Comparison of ENCODE assay signal across 8 cellular contexts in genomic region chr17:64495300-64495699, GRCh38. TPM values are rescaled to one million over a fixed set of nuclear protein-coding genes. Genes with fewer than 3 reads are reported as not detected.
DNase-seq lines count a peak whose midpoint lies in the region; TF ChIP-seq lines count a peak whose summit lies in the region.
"Not testable (repeated sequence)": the region's sequence is repeated elsewhere in the genome, so short reads cannot be mapped to it uniquely, and the experiment has no call there.

No MANE protein-coding gene starts in this region.

- H3K27me3 Mint-ChIP-seq in activated T-helper 1 cell treated with anti-CD3 and anti-CD28 coated beads, Interleukin-12 subunit alpha, Interleukin-12 subunit beta, Interleukin-2, Interleukin-4 antibody, amounts not matched to agents 30 ng/mL and 10 ng/mL and 1 ng/mL, durations not matched to agents 14 hours and 24 hours and 36 hours (ENCODE audit: insufficient read depth); MCF 10A (ENCODE audit: insufficient read depth, unreplicated experiment); osteocyte (ENCODE audit: unreplicated experiment): not testable (repeated sequence)

- H3F3A ChIP-seq in SU-DHL-6 (ENCODE audit: insufficient read depth): peaks cover 63% of the 10 kb centered on the region

- H3K36me3 ChIP-seq in A673 (ENCODE audit: insufficient read depth, low read length, poor library complexity, severe bottlenecking) (peaks cover 62% of the 10 kb centered on the region), Karpas-422 (ENCODE audit: insufficient read depth, low read length) (peaks cover 41% of the 10 kb centered on the region), SU-DHL-6 (ENCODE audit: low read length) (peaks cover 31% of the 10 kb centered on the region), iPS-20b (ENCODE audit: insufficient read depth, low read depth, low read length) (peaks cover 63% of the 10 kb centered on the region)

- H3K4me1 ChIP-seq in A673 (ENCODE audit: insufficient read depth, low read length, poor library complexity, severe bottlenecking) (peaks cover 15% of the 10 kb centered on the region), Karpas-422 (ENCODE audit: low read length) (peaks cover 52% of the 10 kb centered on the region)
- not testable (repeated sequence) for H3K4me1 ChIP-seq in iPS-20b (ENCODE audit: insufficient read depth, low read length)

- not testable (repeated sequence) for H3K9me3 ChIP-seq in A673 (ENCODE audit: low read depth, low read length, poor library complexity, severe bottlenecking); Karpas-422 (ENCODE audit: low read length); SU-DHL-6 (ENCODE audit: insufficient read depth, low read length); iPS-20b (ENCODE audit: insufficient read depth, low read depth, low read length)

- CTCF ChIA-PET in A673 (lab: Charles Lee): not testable (repeated sequence)
- CTCF ChIA-PET in MCF 10A (lab: Yijun Ruan, JAX): interaction anchor here (4.5 kb wide), 1 partner anchor 76 kb away, joined by 23 read pairs; no protein-coding TSS in a partner anchor

- not testable (repeated sequence) for BruUV-seq in A673 (replicated peaks; lab: Mats Ljungman, UMichigan); MCF 10A (replicated peaks; lab: Mats Ljungman, UMichigan)

- peak overlapping the region; percentile 100 for H3K4me3 Mint-ChIP-seq in activated T-helper 1 cell treated with anti-CD3 and anti-CD28 coated beads, Interleukin-12 subunit alpha, Interleukin-12 subunit beta, Interleukin-2, Interleukin-4 antibody, amounts not matched to agents 30 ng/mL and 10 ng/mL and 1 ng/mL, durations not matched to agents 14 hours and 24 hours and 36 hours
- peak overlapping the region; percentile 100 for H3K4me3 Mint-ChIP-seq in MCF 10A (ENCODE audit: unreplicated experiment)
- H3K4me3 Mint-ChIP-seq in osteocyte (ENCODE audit: unreplicated experiment): peak overlapping the region; percentile 10

- H3K4me2 ChIP-seq in Karpas-422 (ENCODE audit: low read depth, low read length, poor library complexity, severe bottlenecking): peak overlapping the region; percentile 81
- H3K4me2 ChIP-seq in SU-DHL-6 (ENCODE audit: low read depth, low read length, poor library complexity, severe bottlenecking): peak overlapping the region; percentile 95

- not testable (repeated sequence) for H3K27me3 ChIP-seq in A673 (replicated peaks; ENCODE audit: insufficient read depth, low read depth, low read length, poor library complexity); Karpas-422 (ENCODE audit: low read length); SU-DHL-6 (ENCODE audit: low read length); iPS-20b (ENCODE audit: insufficient read depth, low read length)

- H4K20me1 ChIP-seq in Karpas-422 (ENCODE audit: insufficient read depth, low read depth, low read length): peaks cover 19% of the 10 kb centered on the region
- not testable (repeated sequence) for H4K20me1 ChIP-seq in SU-DHL-6 (ENCODE audit: low read depth, low read length)

- H3K9me2 ChIP-seq in Karpas-422 (replicated peaks; ENCODE audit: insufficient read depth, low read length); SU-DHL-6 (replicated peaks; ENCODE audit: insufficient read depth, low read length): not testable (repeated sequence)

- H3K4me1 Mint-ChIP-seq in activated T-helper 1 cell treated with anti-CD3 and anti-CD28 coated beads, Interleukin-12 subunit alpha, Interleukin-12 subunit beta, Interleukin-2, Interleukin-4 antibody, amounts not matched to agents 30 ng/mL and 10 ng/mL and 1 ng/mL, durations not matched to agents 14 hours and 24 hours and 36 hours (ENCODE audit: low read depth): peaks cover 60% of the 10 kb centered on the region
- peaks cover 24% of the 10 kb centered on the region for H3K4me1 Mint-ChIP-seq in MCF 10A (ENCODE audit: insufficient read depth, unreplicated experiment)
- H3K4me1 Mint-ChIP-seq in osteocyte (ENCODE audit: unreplicated experiment): peaks cover 48% of the 10 kb centered on the region

- not testable (repeated sequence) for H3K9me3 Mint-ChIP-seq in activated T-helper 1 cell treated with anti-CD3 and anti-CD28 coated beads, Interleukin-12 subunit alpha, Interleukin-12 subunit beta, Interleukin-2, Interleukin-4 antibody, amounts not matched to agents 30 ng/mL and 10 ng/mL and 1 ng/mL, durations not matched to agents 14 hours and 24 hours and 36 hours; MCF 10A (ENCODE audit: unreplicated experiment); osteocyte (ENCODE audit: unreplicated experiment)

- H2AFZ ChIP-seq in Karpas-422 (ENCODE audit: low read length); SU-DHL-6 (ENCODE audit: low read depth, low read length, severe bottlenecking): not testable (repeated sequence)

- H3K36me3 Mint-ChIP-seq in activated T-helper 1 cell treated with anti-CD3 and anti-CD28 coated beads, Interleukin-12 subunit alpha, Interleukin-12 subunit beta, Interleukin-2, Interleukin-4 antibody, amounts not matched to agents 30 ng/mL and 10 ng/mL and 1 ng/mL, durations not matched to agents 14 hours and 24 hours and 36 hours (ENCODE audit: low read depth): peaks cover 53% of the 10 kb centered on the region
- H3K36me3 Mint-ChIP-seq in MCF 10A (ENCODE audit: insufficient read depth, unreplicated experiment) (peaks cover 80% of the 10 kb centered on the region), osteocyte (ENCODE audit: unreplicated experiment) (peaks cover 33% of the 10 kb centered on the region)

- H3K27ac ChIP-seq in A673 (ENCODE audit: low read depth, low read length, poor library complexity, severe bottlenecking); SU-DHL-6 (ENCODE audit: low read depth, low read length); iPS-20b (ENCODE audit: low read length): not testable (repeated sequence)
- peak overlapping the region; percentile 87; the same call in 1 of the 2 replicates for H3K27ac ChIP-seq in Karpas-422 (ENCODE audit: low read length)

- not testable (repeated sequence) for DNase-seq in A673 (ENCODE audit: low spot score); GM12864 (ENCODE audit: low read depth); Karpas-422; activated T-helper 1 cell treated with anti-CD3 and anti-CD28 coated beads, Interleukin-12 subunit alpha, Interleukin-12 subunit beta, Interleukin-2, Interleukin-4 antibody, amounts not matched to agents 30 ng/mL and 10 ng/mL and 1 ng/mL, durations not matched to agents 14 hours and 24 hours and 36 hours (ENCODE audit: low spot score); MCF 10A (ENCODE audit: unreplicated experiment); osteocyte (ENCODE audit: extremely low spot score, unreplicated experiment)

- H3K27ac Mint-ChIP-seq in activated T-helper 1 cell treated with anti-CD3 and anti-CD28 coated beads, Interleukin-12 subunit alpha, Interleukin-12 subunit beta, Interleukin-2, Interleukin-4 antibody, amounts not matched to agents 30 ng/mL and 10 ng/mL and 1 ng/mL, durations not matched to agents 14 hours and 24 hours and 36 hours; MCF 10A (ENCODE audit: low read depth, unreplicated experiment); osteocyte (ENCODE audit: unreplicated experiment): not testable (repeated sequence)

- TF ChIP-seq CTCF in A673 (conservative IDR thresholded peaks at IDR 0.05; ENCODE audit: low read depth, low read length); GM12864 (IDR thresholded peaks at IDR 0.05; ENCODE audit: low read depth, low read length, missing control alignments); SU-DHL-6 (IDR thresholded peaks at IDR 0.05; ENCODE audit: insufficient read depth, low read length, poor library complexity, severe bottlenecking); MCF 10A (IDR thresholded peaks at IDR 0.05; ENCODE audit: unreplicated experiment); osteocyte (IDR thresholded peaks at IDR 0.05): not testable (repeated sequence)

- H3K79me2 ChIP-seq in Karpas-422 (ENCODE audit: low read length) (peaks cover 55% of the 10 kb centered on the region), SU-DHL-6 (ENCODE audit: insufficient read depth, low read length) (peaks cover 35% of the 10 kb centered on the region)

- H3K9ac ChIP-seq in Karpas-422 (ENCODE audit: low read length) (peak overlapping the region; percentile 91), SU-DHL-6 (ENCODE audit: low read length) (peak overlapping the region; percentile 85)
- H3K9ac ChIP-seq in iPS-20b (ENCODE audit: low read depth, low read length): not testable (repeated sequence)

- intact Hi-C loops in A673 (cut with micrococcal nuclease; ENCODE audit: unreplicated experiment): loop anchor here (5.0 kb wide), 1 partner anchor 73 kb away; no protein-coding TSS in a partner anchor
- intact Hi-C loops in activated T-helper 1 cell treated with anti-CD3 and anti-CD28 coated beads, Interleukin-12 subunit alpha, Interleukin-12 subunit beta, Interleukin-2, Interleukin-4 antibody, amounts not matched to agents 30 ng/mL and 10 ng/mL and 1 ng/mL, durations not matched to agents 14 hours and 24 hours and 36 hours (cut with micrococcal nuclease): loop anchor here (10.0 kb wide), 1 partner anchor 470 kb away; the partner anchor contains the start of gene ICAM2
- intact Hi-C loops in MCF 10A (cut with micrococcal nuclease): loop anchor here (5.0 kb wide), 1 partner anchor 188 kb away; no protein-coding TSS in a partner anchor

- POLR2A ChIA-PET in A673 (lab: Charles Lee; ENCODE audit: low non-redundant PET): not testable (repeated sequence)
- POLR2A ChIA-PET in MCF 10A (lab: Yijun Ruan, JAX): interaction anchor here (5.2 kb wide), 1 partner anchor 11 kb away, joined by 225 read pairs; the partner anchor contains the start of genes CEP95 and DDX5

- H3K4me3 ChIP-seq in A673 (ENCODE audit: low read depth, low read length, poor library complexity, severe bottlenecking): peak overlapping the region; percentile 88
- H3K4me3 ChIP-seq in GM12864 (ENCODE audit: low read depth, low read length): peak overlapping the region; percentile 81
- H3K4me3 ChIP-seq in Karpas-422 (ENCODE audit: low read length): peak overlapping the region; percentile 89
- H3K4me3 ChIP-seq in SU-DHL-6 (ENCODE audit: insufficient read depth, low read length, poor library complexity, severe bottlenecking): peak overlapping the region; percentile 95
- H3K4me3 ChIP-seq in iPS-20b (ENCODE audit: low read length): peak overlapping the region; percentile 68; the same call in 1 of the 2 replicates

RNA-seq across cellular contexts. Expression of gene POLG2, which starts 1.6 kb away (rescaled TPM):
- total RNA-seq in A673 (2021): 25.6 and 31.5 TPM in 2 replicates
- total RNA-seq in Karpas-422 (2014; rRNA removed; shearing (Covaris generic); ENCODE audit: low replicate concordance): 18.6 and 25.3 TPM in 2 replicates
- total RNA-seq in activated T-helper 1 cell treated with anti-CD3 and anti-CD28 coated beads, Interleukin-12 subunit alpha, Interleukin-12 subunit beta, Interleukin-2, Interleukin-4 antibody, amounts not matched to agents 30 ng/mL and 10 ng/mL and 1 ng/mL, durations not matched to agents 14 hours and 24 hours and 36 hours: 33.3 and 36.5 TPM in 2 replicates
- total RNA-seq in MCF 10A (2022): 27.5 and 29.4 TPM in 2 replicates
- 16.0 and 18.3 TPM in 2 replicates for total RNA-seq in osteocyte

RNA-seq across cellular contexts. Expression of gene DDX5, which starts 10.8 kb away (rescaled TPM):
- total RNA-seq in A673 (2021) (867 and 911 TPM in 2 replicates), MCF 10A (2022) (832 and 905 TPM in 2 replicates), osteocyte (689 and 816 TPM in 2 replicates)
- total RNA-seq in Karpas-422 (2014; rRNA removed; shearing (Covaris generic); ENCODE audit: low replicate concordance): 369 and 432 TPM in 2 replicates
- total RNA-seq in activated T-helper 1 cell treated with anti-CD3 and anti-CD28 coated beads, Interleukin-12 subunit alpha, Interleukin-12 subunit beta, Interleukin-2, Interleukin-4 antibody, amounts not matched to agents 30 ng/mL and 10 ng/mL and 1 ng/mL, durations not matched to agents 14 hours and 24 hours and 36 hours: 920 and 926 TPM in 2 replicates

RNA-seq across cellular contexts. Expression of gene CEP95, which starts 11.5 kb away (rescaled TPM):
- total RNA-seq in A673 (2021) (66.8 and 72.9 TPM in 2 replicates), MCF 10A (2022) (57.2 and 61.6 TPM in 2 replicates), osteocyte (47.8 and 53.5 TPM in 2 replicates)
- total RNA-seq in Karpas-422 (2014; rRNA removed; shearing (Covaris generic); ENCODE audit: low replicate concordance): 42.2 and 62.1 TPM in 2 replicates
- 42.4 and 46.4 TPM in 2 replicates for total RNA-seq in activated T-helper 1 cell treated with anti-CD3 and anti-CD28 coated beads, Interleukin-12 subunit alpha, Interleukin-12 subunit beta, Interleukin-2, Interleukin-4 antibody, amounts not matched to agents 30 ng/mL and 10 ng/mL and 1 ng/mL, durations not matched to agents 14 hours and 24 hours and 36 hours

RNA-seq across cellular contexts. Expression of gene MILR1, which starts 46.4 kb away (rescaled TPM):
- total RNA-seq in A673 (2021) (not detected in 2 replicates), MCF 10A (2022) (9.8 and 15.8 TPM in 2 replicates), osteocyte (not detected in 2 replicates)
- total RNA-seq in Karpas-422 (2014; rRNA removed; shearing (Covaris generic); ENCODE audit: low replicate concordance): 104 and 156 TPM in 2 replicates
- 0.26 and 0.37 TPM in 2 replicates for total RNA-seq in activated T-helper 1 cell treated with anti-CD3 and anti-CD28 coated beads, Interleukin-12 subunit alpha, Interleukin-12 subunit beta, Interleukin-2, Interleukin-4 antibody, amounts not matched to agents 30 ng/mL and 10 ng/mL and 1 ng/mL, durations not matched to agents 14 hours and 24 hours and 36 hours

Comparison
In these comparisons a context has a peak if more than half of its experiments do, and no peak if none do; other contexts are left out.
1. H3K4me3 Mint-ChIP-seq: peak in every context shown above with its lines; median percentile 100 in activated T-helper 1 cell treated with anti-CD3 and anti-CD28 coated beads, Interleukin-12 subunit alpha, Interleukin-12 subunit beta, Interleukin-2, Interleukin-4 antibody, amounts not matched to agents 30 ng/mL and 10 ng/mL and 1 ng/mL, durations not matched to agents 14 hours and 24 hours and 36 hours; 100 in MCF 10A; 10 in osteocyte.